In the genomic region with DNA sequence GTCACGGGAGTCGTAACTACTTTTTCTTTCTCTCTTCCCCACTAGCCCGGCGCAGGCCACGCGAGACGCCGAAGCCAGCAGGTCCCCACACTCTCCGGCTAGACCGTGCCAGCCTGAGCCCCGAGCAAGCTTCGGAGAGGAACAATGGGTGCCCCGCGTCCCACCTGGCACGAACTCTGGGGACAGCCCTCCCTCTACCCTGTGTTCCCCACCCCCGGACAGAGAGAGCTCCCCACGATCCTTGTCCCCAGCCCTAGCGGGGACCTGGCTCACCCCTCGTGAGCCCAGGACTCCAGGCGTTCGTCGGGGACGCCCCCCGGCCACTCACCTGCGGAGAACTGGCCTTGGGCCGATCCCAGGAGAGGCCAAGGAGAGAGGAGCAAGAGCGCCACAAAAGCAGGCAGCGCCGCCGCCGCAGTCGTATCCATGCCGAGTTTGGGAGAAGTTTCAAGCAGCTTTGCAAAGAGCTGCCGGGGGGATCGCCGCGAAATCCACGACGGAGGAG, we compare ENCODE assay signal across 8 cellular contexts. TPM values are rescaled to one million over a fixed set of nuclear protein-coding genes. Genes with fewer than 3 reads are reported as not detected.
DNase-seq lines count a peak whose midpoint lies in the region; ATAC-seq and TF ChIP-seq lines count a peak whose summit lies in the region.

No MANE protein-coding gene starts in this region.

- H3K27me3 Mint-ChIP-seq in CD14-positive monocyte (ENCODE audit: low read depth in 3 of 3) = peaks cover 40 to 73% (median 55%) of the 10 kb centered on the region in 3 donors
- peaks cover 82 to 95% of the 10 kb centered on the region in 2 donors for H3K27me3 Mint-ChIP-seq in effector memory CD8-positive, alpha-beta T cell
- no peaks in the 10 kb centered on the region for H3K27me3 Mint-ChIP-seq in mesothelial cell of epicardium (ENCODE audit: low read depth)

- DNase-seq in CD14-positive monocyte (ENCODE audit: low spot score) = no peak
- DNase-seq in GM20000 (ENCODE audit: low spot score) = peak; percentile 37
- peak; percentile 29 for DNase-seq in activated CD4-positive, alpha-beta T cell treated with anti-CD3 and anti-CD28 coated beads, Interleukin-2, amount 50 U/mL, for 1 hour
- peak in 2 of 3 experiments; percentile 11 to 27 for DNase-seq in effector memory CD8-positive, alpha-beta T cell
- peak in 1 of 2 experiments; percentile 25 for DNase-seq in mesothelial cell of epicardium (ENCODE audit: low spot score in 2 of 2, unreplicated experiment in 2 of 2)
- peak in 1 of 2 donors; percentile 20 for DNase-seq in stimulated activated effector memory CD8-positive, alpha-beta T cell treated with anti-CD3 and anti-CD28 coated beads, Interleukin-12 subunit alpha, Interleukin-12 subunit beta, amount 100 ng/mL, for 72 hours (ENCODE audit: low spot score in 2 of 2)
- DNase-seq in islet precursor cell = no peak

- intact Hi-C loops in CD14-positive monocyte (cut with micrococcal nuclease) = no loop called here

- TF ChIP-seq CTCF in CD14-positive monocyte (IDR thresholded peaks at IDR 0.05) (no peak), GM20000 (IDR thresholded peaks at IDR 0.05; ENCODE audit: extremely low read depth, missing control alignments) (no peak), mesothelial cell of epicardium (IDR thresholded peaks at IDR 0.05; ENCODE audit: unreplicated experiment) (no peak)

- H3K9me3 Mint-ChIP-seq in CD14-positive monocyte = peaks cover 0 to 25% (median 14%) of the 10 kb centered on the region in 7 donors
- H3K9me3 Mint-ChIP-seq in effector memory CD8-positive, alpha-beta T cell = no peaks in the 10 kb centered on the region
- no peaks in the 10 kb centered on the region for H3K9me3 Mint-ChIP-seq in mesothelial cell of epicardium
- no peaks in the 10 kb centered on the region for H3K9me3 Mint-ChIP-seq in stimulated activated effector memory CD8-positive, alpha-beta T cell treated with anti-CD3 and anti-CD28 coated beads, Interleukin-12 subunit alpha, Interleukin-12 subunit beta, amount 100 ng/mL, for 72 hours

- H3K27ac Mint-ChIP-seq in CD14-positive monocyte = peak overlapping the region in 2 of 7 donors; percentile 15 to 54
- H3K27ac Mint-ChIP-seq in effector memory CD8-positive, alpha-beta T cell = peak overlapping the region; percentile 73 to 76
- peak overlapping the region; percentile 100 for H3K27ac Mint-ChIP-seq in mesothelial cell of epicardium
- peak overlapping the region; percentile 61 for H3K27ac Mint-ChIP-seq in stimulated activated effector memory CD8-positive, alpha-beta T cell treated with anti-CD3 and anti-CD28 coated beads, Interleukin-12 subunit alpha, Interleukin-12 subunit beta, amount 100 ng/mL, for 72 hours

- peak; percentile 18 for ATAC-seq in HG03571 (IDR thresholded peaks at IDR 0.05; ENCODE audit: unreplicated experiment)
- peak; percentile 58 for ATAC-seq in effector memory CD8-positive, alpha-beta T cell (replicated peaks)
- peak; percentile 53 for ATAC-seq in stimulated activated effector memory CD8-positive, alpha-beta T cell treated with anti-CD3 and anti-CD28 coated beads, Interleukin-12 subunit alpha, Interleukin-12 subunit beta, amount 100 ng/mL, for 72 hours

- peaks cover 4 to 13% of the 10 kb centered on the region in 2 donors for H3K36me3 Mint-ChIP-seq in CD14-positive monocyte
- H3K36me3 Mint-ChIP-seq in effector memory CD8-positive, alpha-beta T cell (ENCODE audit: insufficient read depth) = no peaks in the 10 kb centered on the region
- H3K36me3 Mint-ChIP-seq in mesothelial cell of epicardium = no peaks in the 10 kb centered on the region
- H3K36me3 Mint-ChIP-seq in stimulated activated effector memory CD8-positive, alpha-beta T cell treated with anti-CD3 and anti-CD28 coated beads, Interleukin-12 subunit alpha, Interleukin-12 subunit beta, amount 100 ng/mL, for 72 hours = no peaks in the 10 kb centered on the region

- H3K4me1 Mint-ChIP-seq in CD14-positive monocyte (peaks cover 23% of the 10 kb centered on the region), mesothelial cell of epicardium (peaks cover 48% of the 10 kb centered on the region)
- peaks cover 20 to 24% of the 10 kb centered on the region in 2 donors for H3K4me1 Mint-ChIP-seq in effector memory CD8-positive, alpha-beta T cell (ENCODE audit: low read depth in 2 of 2)
- peaks cover 21% of the 10 kb centered on the region for H3K4me1 Mint-ChIP-seq in stimulated activated effector memory CD8-positive, alpha-beta T cell treated with anti-CD3 and anti-CD28 coated beads, Interleukin-12 subunit alpha, Interleukin-12 subunit beta, amount 100 ng/mL, for 72 hours

- H3K4me3 Mint-ChIP-seq in CD14-positive monocyte = peak overlapping the region; percentile 79 to 95
- peak overlapping the region; percentile 92 to 93 for H3K4me3 Mint-ChIP-seq in effector memory CD8-positive, alpha-beta T cell
- H3K4me3 Mint-ChIP-seq in mesothelial cell of epicardium = peak overlapping the region; percentile 91
- peak overlapping the region; percentile 90 for H3K4me3 Mint-ChIP-seq in stimulated activated effector memory CD8-positive, alpha-beta T cell treated with anti-CD3 and anti-CD28 coated beads, Interleukin-12 subunit alpha, Interleukin-12 subunit beta, amount 100 ng/mL, for 72 hours

RNA-seq across cellular contexts. Expression of a gene that starts 0.4 kb away (rescaled TPM):
- polyA plus RNA-seq in CD14-positive monocyte = not detected
- 87.4 to 93.7 TPM (median 90.0 TPM) in 3 replicates for total RNA-seq in mesothelial cell of epicardium

Comparison
In these comparisons a context has a peak if more than half of its experiments do, and no peak if none do; other contexts are left out.
1. DNase-seq: peak in GM20000 (single experiment), activated CD4-positive, alpha-beta T cell treated with anti-CD3 and anti-CD28 coated beads, Interleukin-2, amount 50 U/mL, for 1 hour (single experiment) and effector memory CD8-positive, alpha-beta T cell (2 of 3); none in CD14-positive monocyte (single experiment) and islet precursor cell (single experiment).
2. Peak in every context shown above with its lines, with median percentiles within 50 percentile points of each other: H3K4me3 Mint-ChIP-seq and ATAC-seq.